Comparison of ENCODE assay signal across 20 cellular contexts in the genomic region with DNA sequence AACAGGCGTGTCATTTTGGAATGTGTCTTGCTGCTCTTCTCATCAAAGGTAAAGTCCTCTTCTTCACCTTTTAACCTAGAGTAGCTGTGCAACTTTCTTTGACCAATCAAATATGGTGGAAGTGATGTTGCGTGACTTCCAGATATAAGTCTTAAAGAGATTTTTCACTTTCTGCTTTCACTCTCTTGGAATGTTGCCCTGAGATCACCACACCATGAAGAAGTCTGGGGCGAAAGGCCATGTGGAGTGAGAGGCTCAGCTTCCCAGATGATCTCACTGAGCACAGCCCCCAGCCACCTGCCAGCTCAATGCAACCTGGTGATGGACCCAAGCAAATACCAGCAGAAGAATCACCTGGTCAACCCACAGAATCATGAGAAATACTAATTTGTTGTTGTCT. TPM values are rescaled to one million over a fixed set of nuclear protein-coding genes. Genes with fewer than 3 reads are reported as not detected.
"Had no signal": no experiment of that assay in that cellular context is flagged by ENCODE, and none has a peak within 500 bp of the region (broad histone marks: within the 10 kb centered on the region; RNA-seq: fewer than 3 reads in every experiment).

No MANE protein-coding gene starts in this region.

- DNase-seq: KBM-7, MV-4-11, NCI-H1048, NCI-H1105, NCI-H1417, NCI-H1436 treated with DMSO at 0.1 percent for 48 hours, NCI-H1694, NCI-H187 treated with DMSO at 0.1 percent for 48 hours, NCI-H2029 treated with DMSO at 0.1 percent for 48 hours, NCI-H2171 treated with DMSO at 0.1 percent for 48 hours, NCI-H524, NCI-H69, NCI-H774, PC-3, SHP77 treated with DMSO at 0.1 percent for 48 hours, SJCRH30 had no signal

- ATAC-seq: Panc1, PC-3, Right ventricle myocardium inferior, SK-N-SH treated with all-trans-retinoic acid at 6 μM for 48 hours had no signal

- H3K27ac ChIP-seq: SJCRH30 had no signal

- H3K4me3 ChIP-seq: SJCRH30 had no signal

RNA-seq across cellular contexts. Expression of gene GALNT3, which starts 7.1 kb away (rescaled TPM):
- total RNA-seq: Right ventricle myocardium inferior, RPMI7951, SJCRH30 had no signal
